In the genomic region with DNA sequence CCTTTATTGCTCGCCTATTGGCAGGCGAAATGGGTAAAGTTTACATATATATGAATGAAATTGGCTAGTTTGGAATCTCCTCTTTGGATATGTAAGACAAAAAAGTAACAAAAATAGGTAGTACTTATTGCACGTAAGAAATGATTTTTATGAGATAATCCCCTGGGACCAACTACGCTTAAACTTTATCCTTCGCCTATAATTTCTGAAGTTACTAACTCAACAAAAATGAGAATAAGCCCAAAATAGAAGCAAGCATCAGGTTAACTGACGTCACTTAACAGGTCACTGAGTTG, we compare ENCODE assay signal across 8 cellular contexts. TPM values are rescaled to one million over a fixed set of nuclear protein-coding genes. Genes with fewer than 3 reads are reported as not detected.
DNase-seq lines count a peak whose midpoint lies in the region; ATAC-seq and TF ChIP-seq lines count a peak whose summit lies in the region.

No MANE protein-coding gene starts in this region.

- H3K79me2 ChIP-seq in OCI-LY7 (ENCODE audit: insufficient read depth, low read depth, low read length) (peaks cover 6% of the 10 kb centered on the region; the same call in 1 of the 2 replicates), osteoblast (ENCODE audit: insufficient read depth, low read length) (peaks cover 43% of the 10 kb centered on the region)

- H3K36me3 ChIP-seq in CD8-positive, alpha-beta T cell (ENCODE audit: insufficient read depth, low read length), result no peaks in the 10 kb centered on the region
- H3K36me3 ChIP-seq in OCI-LY7 (ENCODE audit: insufficient read depth, low read length) (0 out of 2 replicates have a peak, but pooled peaks cover 4% of the 10 kb centered on the region), osteoblast (ENCODE audit: insufficient read depth, low read length) (no peaks in the 10 kb centered on the region)

- no peaks in the 10 kb centered on the region for H3K9me2 ChIP-seq in OCI-LY7 (ENCODE audit: insufficient read depth, low read length)

- peaks cover 34% of the 10 kb centered on the region for H3K4me1 Mint-ChIP-seq in CD8-positive, alpha-beta T cell (ENCODE audit: low read depth)

- no peaks in the 10 kb centered on the region for H3K27me3 ChIP-seq in CD8-positive, alpha-beta T cell (ENCODE audit: insufficient read depth, low read length)
- H3K27me3 ChIP-seq in osteoblast (ENCODE audit: insufficient read depth, low read length), result no peaks in the 10 kb centered on the region

- peak overlapping the region; percentile 77 for H3K27ac ChIP-seq in CD8-positive, alpha-beta T cell (ENCODE audit: low read depth, low read length)
- H3K27ac ChIP-seq in OCI-LY7 (ENCODE audit: low read depth, low read length, poor library complexity, severe bottlenecking) (peak overlapping the region; percentile 66), osteoblast (ENCODE audit: low read depth, low read length) (peak overlapping the region; percentile 96)

- no peaks in the 10 kb centered on the region for H4K20me1 ChIP-seq in OCI-LY7 (ENCODE audit: insufficient read depth, low read length)
- H4K20me1 ChIP-seq in osteoblast (ENCODE audit: insufficient read depth, low read length), result peaks cover 2% of the 10 kb centered on the region

- no peaks in the 10 kb centered on the region for H3K9me3 Mint-ChIP-seq in CD8-positive, alpha-beta T cell

- H3K4me3 Mint-ChIP-seq in CD8-positive, alpha-beta T cell, result peak overlapping the region; percentile 91

- no peak for ATAC-seq in CD8-positive, alpha-beta T cell
- ATAC-seq in HG03139 (IDR thresholded peaks at IDR 0.05; ENCODE audit: unreplicated experiment) (no peak), HG03442 (IDR thresholded peaks at IDR 0.05; ENCODE audit: unreplicated experiment) (no peak)

- H3K4me2 ChIP-seq in OCI-LY7 (ENCODE audit: low read length) (peak overlapping the region; percentile 90), osteoblast (ENCODE audit: insufficient read depth, low read length) (peak overlapping the region; percentile 96)

- H3K9me3 ChIP-seq in CD8-positive, alpha-beta T cell (ENCODE audit: low read length), result no peaks in the 10 kb centered on the region
- H3K9me3 ChIP-seq in OCI-LY7 (ENCODE audit: low read length), result no peaks in the 10 kb centered on the region
- H3K9me3 ChIP-seq in osteoblast (ENCODE audit: low read depth, low read length), result no peaks in the 10 kb centered on the region

- H3K27me3 Mint-ChIP-seq in CD8-positive, alpha-beta T cell (ENCODE audit: low read depth), result no peaks in the 10 kb centered on the region

- no peak overlapping the region for H3K27ac Mint-ChIP-seq in CD8-positive, alpha-beta T cell

- POLR2A ChIA-PET in CD8-positive, alpha-beta T cell (lab: Charles Lee), result interaction anchor here (1.5 to 2.0 kb wide), 2 partner anchors 114 to 411 kb away, joined by 6 to 10 read pairs; partner anchors contain the start of genes FAM162A, MIX23 and PARP14
- POLR2A ChIA-PET in OCI-LY7 (lab: Charles Lee), result no interaction called here

- no TSS peak for BruUV-seq in OCI-LY7 (replicated peaks; lab: Mats Ljungman, UMichigan)

- DNase-seq in CD8-positive, alpha-beta T cell, result no peak
- no peak for DNase-seq in OCI-LY7 (ENCODE audit: low spot score)
- no peak for DNase-seq in epithelial cell of esophagus (ENCODE audit: low read depth)
- DNase-seq in osteoblast (ENCODE audit: insufficient read length, low spot score, missing footprints), result no peak
- DNase-seq in cortex of kidney (lab: John Stamatoyannopoulos, UW), result no peak
- no peak for DNase-seq in HK-2 (ENCODE audit: unreplicated experiment)

- intact Hi-C loops in CD8-positive, alpha-beta T cell (cut with DNase I, micrococcal nuclease), result loop anchor here (2.0 to 10.0 kb wide), 11 partner anchors 232 to 1140 kb away; partner anchors contain the start of genes EAF2 (in 2 of the 2), GOLGB1 (in 2 of the 2), IQCB1 (in 2 of the 2) and WDR5B (in 2 of the 2)
- intact Hi-C loops in OCI-LY7 (cut with micrococcal nuclease; ENCODE audit: unreplicated experiment), result loop anchor here (5.0 to 10.0 kb wide), 2 partner anchors 232 to 380 kb away; partner anchors contain the start of genes DTX3L, PARP9 and WDR5B

- peaks cover 5% of the 10 kb centered on the region for H3K36me3 Mint-ChIP-seq in CD8-positive, alpha-beta T cell

- peaks cover 28% of the 10 kb centered on the region for H3K4me1 ChIP-seq in CD8-positive, alpha-beta T cell (ENCODE audit: insufficient read depth, low read length)
- peaks cover 30% of the 10 kb centered on the region for H3K4me1 ChIP-seq in OCI-LY7 (ENCODE audit: insufficient read depth, low read length, poor library complexity, severe bottlenecking)
- H3K4me1 ChIP-seq in osteoblast (ENCODE audit: insufficient read depth, low read length), result peaks cover 17% of the 10 kb centered on the region

- CTCF ChIA-PET in CD8-positive, alpha-beta T cell (lab: Charles Lee), result no interaction called here
- CTCF ChIA-PET in OCI-LY7 (lab: Charles Lee; ENCODE audit: unreplicated experiment), result no interaction called here

- peak overlapping the region; percentile 95 for H2AFZ ChIP-seq in OCI-LY7 (ENCODE audit: low read length)
- H2AFZ ChIP-seq in osteoblast (ENCODE audit: low read length), result peak overlapping the region; percentile 98

- peak overlapping the region; percentile 81 for H3K4me3 ChIP-seq in CD8-positive, alpha-beta T cell (ENCODE audit: low read depth, low read length)
- peak overlapping the region; percentile 85 for H3K4me3 ChIP-seq in OCI-LY7 (ENCODE audit: low read depth, low read length, poor library complexity, severe bottlenecking)
- peak overlapping the region; percentile 85 for H3K4me3 ChIP-seq in epithelial cell of esophagus (ENCODE audit: low read length)
- peak overlapping the region; percentile 90 for H3K4me3 ChIP-seq in osteoblast (ENCODE audit: insufficient read depth, low read length)

- TF ChIP-seq CTCF in CD8-positive, alpha-beta T cell (IDR thresholded peaks at IDR 0.05), result no peak
- TF ChIP-seq CTCF in OCI-LY7 (conservative IDR thresholded peaks at IDR 0.05; ENCODE audit: low read length) (no peak), epithelial cell of esophagus (IDR thresholded peaks at IDR 0.05; ENCODE audit: insufficient read depth, low read depth, low read length, missing control alignments) (no peak), osteoblast (IDR thresholded peaks at IDR 0.05; ENCODE audit: extremely low read depth, low read depth, low read length) (no peak)

RNA-seq across cellular contexts. Expression of gene SLC49A4, which starts 0.4 kb away (rescaled TPM):
- 1 to 10 TPM; 3.7 to 4.4 TPM for total RNA-seq in CD8-positive, alpha-beta T cell
- 1.8 and 2.8 TPM in 2 replicates for total RNA-seq in OCI-LY7 (2014; rRNA removed; shearing (Covaris generic))
- total RNA-seq in OCI-LY7 (2022) (3.3 and 3.4 TPM in 2 replicates), osteoblast (41.8 and 43.4 TPM in 2 replicates)

RNA-seq across cellular contexts. Expression of gene HSPBAP1, which starts 0.8 kb away (rescaled TPM):
- total RNA-seq in CD8-positive, alpha-beta T cell, result 1 to 10 TPM; 8.7 to 9.3 TPM
- total RNA-seq in OCI-LY7 (2014; rRNA removed; shearing (Covaris generic)), result 8.8 and 11.9 TPM in 2 replicates
- total RNA-seq in OCI-LY7 (2022) (18.6 and 21.2 TPM in 2 replicates), osteoblast (13.8 and 16.2 TPM in 2 replicates)
